ENCODE assay signal across 8 cellular contexts in genomic region chr2:171432206-171432968, GRCh38. TPM values are rescaled to one million over a fixed set of nuclear protein-coding genes. Genes with fewer than 3 reads are reported as not detected.
DNase-seq lines count a peak whose midpoint lies in the region; ATAC-seq and TF ChIP-seq lines count a peak whose summit lies in the region.

No MANE protein-coding gene starts in this region.

- no peaks in the 10 kb centered on the region for H3K27me3 ChIP-seq in esophagus muscularis mucosa

- CTCF ChIA-PET in activated CD4-positive, alpha-beta T cell treated with anti-CD3 and anti-CD28 coated beads, Interleukin-2, amount 10 ng/mL, durations not matched to agents 7 days and 5 days (lab: Charles Lee) = interaction anchor here (0.9 to 4.4 kb wide), 5 partner anchors 16 to 503 kb away, joined by 3 to 25 read pairs (median 8); partner anchors contain the start of gene GORASP2
- CTCF ChIA-PET in RWPE1 (lab: Yijun Ruan, JAX) = interaction anchor here (1.1 kb wide), 1 partner anchor 16 kb away, joined by 7 read pairs; no protein-coding TSS in a partner anchor

- peak overlapping the region in 1 of 4 donors; percentile 69 for H3K4me3 ChIP-seq in esophagus muscularis mucosa

- no peak for TF ChIP-seq POLR2A in esophagus muscularis mucosa (IDR thresholded peaks at IDR 0.05; ENCODE audit: low read depth)

- peaks cover 10 to 50% (median 43%) of the 10 kb centered on the region in 4 donors for H3K4me1 ChIP-seq in esophagus muscularis mucosa

- no peaks in the 10 kb centered on the region for H3K27me3 Mint-ChIP-seq in activated CD4-positive, alpha-beta T cell treated with anti-CD3 and anti-CD28 coated beads, Interleukin-2, amount 10 ng/mL, durations not matched to agents 7 days and 5 days

- TF ChIP-seq EP300 in esophagus muscularis mucosa (IDR thresholded peaks at IDR 0.05) = no peak

- H3K9me3 ChIP-seq in esophagus muscularis mucosa = no peaks in the 10 kb centered on the region

- peaks cover 0 to 14% (median 9%) of the 10 kb centered on the region in 4 donors for H3K36me3 ChIP-seq in esophagus muscularis mucosa

- peak overlapping the region; percentile 94 for H3K27ac Mint-ChIP-seq in activated CD4-positive, alpha-beta T cell treated with anti-CD3 and anti-CD28 coated beads, Interleukin-2, amount 10 ng/mL, durations not matched to agents 7 days and 5 days
- peak overlapping the region; percentile 95 for H3K27ac Mint-ChIP-seq in stimulated activated effector memory CD8-positive, alpha-beta T cell treated with anti-CD3 and anti-CD28 coated beads, Interleukin-12 subunit alpha, Interleukin-12 subunit beta, amount 100 ng/mL, for 72 hours

- ATAC-seq in stimulated activated effector memory CD8-positive, alpha-beta T cell treated with anti-CD3 and anti-CD28 coated beads, Interleukin-12 subunit alpha, Interleukin-12 subunit beta, amount 100 ng/mL, for 72 hours = no peak
- no peak for ATAC-seq in HG03571 (IDR thresholded peaks at IDR 0.05; ENCODE audit: unreplicated experiment)

- H3K36me3 Mint-ChIP-seq in activated CD4-positive, alpha-beta T cell treated with anti-CD3 and anti-CD28 coated beads, Interleukin-2, amount 10 ng/mL, durations not matched to agents 7 days and 5 days (ENCODE audit: low read depth) = peaks cover 45% of the 10 kb centered on the region
- H3K36me3 Mint-ChIP-seq in stimulated activated effector memory CD8-positive, alpha-beta T cell treated with anti-CD3 and anti-CD28 coated beads, Interleukin-12 subunit alpha, Interleukin-12 subunit beta, amount 100 ng/mL, for 72 hours = peaks cover 30% of the 10 kb centered on the region

- TF ChIP-seq CTCF in RWPE1 (conservative IDR thresholded peaks at IDR 0.05; ENCODE audit: low read depth) (no peak), esophagus muscularis mucosa (IDR thresholded peaks at IDR 0.05) (no peak)

- peaks cover 37% of the 10 kb centered on the region for H3K4me1 Mint-ChIP-seq in activated CD4-positive, alpha-beta T cell treated with anti-CD3 and anti-CD28 coated beads, Interleukin-2, amount 10 ng/mL, durations not matched to agents 7 days and 5 days
- H3K4me1 Mint-ChIP-seq in stimulated activated effector memory CD8-positive, alpha-beta T cell treated with anti-CD3 and anti-CD28 coated beads, Interleukin-12 subunit alpha, Interleukin-12 subunit beta, amount 100 ng/mL, for 72 hours = peaks cover 26% of the 10 kb centered on the region

- 57% methylated on average over 4 of the region's 4 CpGs for WGBS in esophagus muscularis mucosa

- POLR2A ChIA-PET in activated CD4-positive, alpha-beta T cell treated with anti-CD3 and anti-CD28 coated beads, Interleukin-2, amount 10 ng/mL, durations not matched to agents 7 days and 5 days (lab: Charles Lee) = no interaction called here
- POLR2A ChIA-PET in RWPE1 (lab: Yijun Ruan, JAX; ENCODE audit: low non-redundant PET) = no interaction called here

- H3K4me3 Mint-ChIP-seq in activated CD4-positive, alpha-beta T cell treated with anti-CD3 and anti-CD28 coated beads, Interleukin-2, amount 10 ng/mL, durations not matched to agents 7 days and 5 days = peak overlapping the region; percentile 83
- peak overlapping the region; percentile 89 for H3K4me3 Mint-ChIP-seq in stimulated activated effector memory CD8-positive, alpha-beta T cell treated with anti-CD3 and anti-CD28 coated beads, Interleukin-12 subunit alpha, Interleukin-12 subunit beta, amount 100 ng/mL, for 72 hours

- H3K9me3 Mint-ChIP-seq in activated CD4-positive, alpha-beta T cell treated with anti-CD3 and anti-CD28 coated beads, Interleukin-2, amount 10 ng/mL, durations not matched to agents 7 days and 5 days = peaks cover 15% of the 10 kb centered on the region
- no peaks in the 10 kb centered on the region for H3K9me3 Mint-ChIP-seq in stimulated activated effector memory CD8-positive, alpha-beta T cell treated with anti-CD3 and anti-CD28 coated beads, Interleukin-12 subunit alpha, Interleukin-12 subunit beta, amount 100 ng/mL, for 72 hours

- H3K27ac ChIP-seq in RWPE1 (peak overlapping the region; percentile 98), esophagus muscularis mucosa (replicated peaks in 1 of 4) (peak overlapping the region in 3 of 4 donors; percentile 93 to 95 (median 94))

- DNase-seq in activated CD4-positive, alpha-beta T cell treated with anti-CD3 and anti-CD28 coated beads, Interleukin-2, amount 10 ng/mL, durations not matched to agents 7 days and 5 days = no peak
- no peak for DNase-seq in activated CD4-positive, alpha-beta T cell treated with anti-CD3 and anti-CD28 coated beads for 48 hours
- DNase-seq in RWPE1 (ENCODE audit: low spot score) (no peak), esophagus muscularis mucosa (ENCODE audit: extremely low spot score) (no peak), NCI-H446 (lab: John Stamatoyannopoulos, UW) (no peak), NCI-H187 (lab: John Stamatoyannopoulos, UW) (no peak)
- no peak for DNase-seq in stimulated activated effector memory CD8-positive, alpha-beta T cell treated with anti-CD3 and anti-CD28 coated beads, Interleukin-12 subunit alpha, Interleukin-12 subunit beta, amount 100 ng/mL, for 72 hours (ENCODE audit: low spot score in 2 of 2)

- intact Hi-C loops in esophagus muscularis mucosa (cut with DNase I) = loop anchor here (5.0 to 10.0 kb wide), 2 partner anchors 252 to 460 kb away; partner anchors contain the start of gene DYNC1I2

RNA-seq across cellular contexts. Expression of gene METTL8, which starts 1.4 kb away (rescaled TPM):
- total RNA-seq in activated CD4-positive, alpha-beta T cell treated with anti-CD3 and anti-CD28 coated beads, Interleukin-2, amount 10 ng/mL, durations not matched to agents 7 days and 5 days = 10 to 100 TPM; 20.0 to 21.8 TPM
- total RNA-seq in esophagus muscularis mucosa = 10 to 100 TPM; 22.1 to 43.3 (median 31.5) TPM

RNA-seq across cellular contexts. Expression of gene DCAF17, which starts 1.6 kb away (rescaled TPM):
- total RNA-seq in activated CD4-positive, alpha-beta T cell treated with anti-CD3 and anti-CD28 coated beads, Interleukin-2, amount 10 ng/mL, durations not matched to agents 7 days and 5 days = 10 to 100 TPM; 15.8 to 19.0 TPM
- total RNA-seq in esophagus muscularis mucosa = 10 to 100 TPM; 12.0 to 22.8 (median 14.3) TPM
